Comparison of ENCODE assay signal across 10 cellular contexts in the genomic region with DNA sequence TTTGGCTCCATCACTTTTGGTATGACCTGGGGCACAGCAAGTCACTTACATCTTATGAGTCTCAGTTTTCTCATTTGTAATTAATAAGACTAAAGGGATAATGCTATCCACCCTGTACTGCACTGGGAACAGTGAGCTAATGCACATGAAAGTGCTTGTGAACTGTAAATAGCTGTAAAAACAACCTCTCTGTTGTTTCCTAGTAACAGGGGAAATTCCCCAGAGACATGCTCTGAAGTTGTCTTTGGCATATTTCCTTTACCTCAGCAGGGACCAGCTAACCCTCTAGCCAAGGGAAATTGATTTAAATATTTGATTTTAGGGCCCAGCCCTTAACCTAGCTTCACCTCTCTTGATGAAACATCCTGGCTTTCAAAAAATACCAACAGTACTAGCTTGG. TPM values are rescaled to one million over a fixed set of nuclear protein-coding genes. Genes with fewer than 3 reads are reported as not detected.
A peak's percentile ranks its signal among the peaks of the same experiment; 100 is the strongest.
DNase-seq lines count a peak whose midpoint lies in the region; ATAC-seq, FAIRE-seq and TF ChIP-seq lines count a peak whose summit lies in the region.
"Had no signal": no experiment of that assay in that cellular context is flagged by ENCODE, and none has a peak within 500 bp of the region (broad histone marks: within the 10 kb centered on the region; RNA-seq: fewer than 3 reads in every experiment).

No MANE protein-coding gene starts in this region.

- DNase-seq in A673 (ENCODE audit: low spot score) = peak; percentile 11
- no peak for DNase-seq in activated CD8-positive, alpha-beta T cell treated with anti-CD3 and anti-CD28 coated beads for 36 hours
- no peak for DNase-seq in progenitor cell of endocrine pancreas (ENCODE audit: low spot score, unreplicated experiment)
- no peak for DNase-seq in esophagus squamous epithelium (lab: John Stamatoyannopoulos, UW)
- no peak for DNase-seq in small intestine
- DNase-seq in neuronal stem cell (ENCODE audit: low spot score) = no peak
- DNase-seq: activated CD4-positive, alpha-beta T cell treated with anti-CD3 and anti-CD28 coated beads for 1 hour had no signal

- ATAC-seq in GM18858 (IDR thresholded peaks at IDR 0.05; ENCODE audit: unreplicated experiment) (peak; percentile 66), HG02884 (IDR thresholded peaks at IDR 0.05; ENCODE audit: unreplicated experiment) (peak; percentile 71)
- peak; percentile 79 for ATAC-seq in activated CD8-positive, alpha-beta T cell treated with anti-CD3 and anti-CD28 coated beads for 36 hours
- ATAC-seq: K562 had no signal

- no peak overlapping the region for H3K4me3 Mint-ChIP-seq in activated CD8-positive, alpha-beta T cell treated with anti-CD3 and anti-CD28 coated beads for 36 hours
- no peak overlapping the region for H3K4me3 Mint-ChIP-seq in progenitor cell of endocrine pancreas (ENCODE audit: low read depth)

- no peak overlapping the region for H3K23ac ChIP-seq in neuronal stem cell (ENCODE audit: low read depth, low read length, poor library complexity)

- no peaks in the 10 kb centered on the region for H3K36me3 ChIP-seq in A673 (ENCODE audit: insufficient read depth, low read length, poor library complexity, severe bottlenecking)
- no peaks in the 10 kb centered on the region for H3K36me3 ChIP-seq in esophagus squamous epithelium
- H3K36me3 ChIP-seq in small intestine (ENCODE audit: control insufficient read depth in 2 of 2, insufficient read depth in 2 of 2, low read length in 2 of 2) = no peaks in the 10 kb centered on the region
- no peaks in the 10 kb centered on the region for H3K36me3 ChIP-seq in neuronal stem cell (replicated peaks in 1 of 2; ENCODE audit: control insufficient read depth in 2 of 2, insufficient read depth in 2 of 2, low read length in 2 of 2)

- no peak for TF ChIP-seq POLR2A in esophagus squamous epithelium (IDR thresholded peaks at IDR 0.05)

- H4K8ac ChIP-seq in neuronal stem cell (ENCODE audit: low read depth, low read length) = no peak overlapping the region

- H3K14ac ChIP-seq in neuronal stem cell (ENCODE audit: low read length) = no peak overlapping the region

- no peak overlapping the region for H3K4me2 ChIP-seq in neuronal stem cell (ENCODE audit: insufficient read depth, low read length, poor library complexity, severe bottlenecking)

- no peaks in the 10 kb centered on the region for H3K27me3 Mint-ChIP-seq in activated CD8-positive, alpha-beta T cell treated with anti-CD3 and anti-CD28 coated beads for 36 hours
- H3K27me3 Mint-ChIP-seq in progenitor cell of endocrine pancreas = no peaks in the 10 kb centered on the region

- peaks cover 7% of the 10 kb centered on the region for H3K9me3 Mint-ChIP-seq in activated CD8-positive, alpha-beta T cell treated with anti-CD3 and anti-CD28 coated beads for 36 hours
- peaks cover 25% of the 10 kb centered on the region for H3K9me3 Mint-ChIP-seq in progenitor cell of endocrine pancreas (ENCODE audit: low read depth)

- H4K91ac ChIP-seq in neuronal stem cell (ENCODE audit: low read depth, low read length, poor library complexity) = no peak overlapping the region

- peaks cover 51% of the 10 kb centered on the region for H3K4me1 Mint-ChIP-seq in activated CD8-positive, alpha-beta T cell treated with anti-CD3 and anti-CD28 coated beads for 36 hours (ENCODE audit: low read depth)
- H3K4me1 Mint-ChIP-seq in progenitor cell of endocrine pancreas (ENCODE audit: low read depth) = no peaks in the 10 kb centered on the region

- no peak overlapping the region for H3K9ac ChIP-seq in neuronal stem cell (ENCODE audit: low read depth, low read length, poor library complexity)

- intact Hi-C loops in A673 (cut with micrococcal nuclease; ENCODE audit: unreplicated experiment) (no loop called here), esophagus squamous epithelium (cut with DNase I) (no loop called here)
- intact Hi-C loops in activated CD8-positive, alpha-beta T cell treated with anti-CD3 and anti-CD28 coated beads for 36 hours (cut with micrococcal nuclease) = no loop called here

- no peak overlapping the region for H2BK12ac ChIP-seq in neuronal stem cell (ENCODE audit: low read length)

- H3K18ac ChIP-seq in neuronal stem cell (ENCODE audit: low read length) = no peak overlapping the region

- no peak overlapping the region for H3K4ac ChIP-seq in neuronal stem cell (ENCODE audit: low read length)

- no TSS peak for BruUV-seq in A673 (replicated peaks; lab: Mats Ljungman, UMichigan)

- H2BK15ac ChIP-seq in neuronal stem cell (ENCODE audit: low read length) = no peak overlapping the region

- no peak for FAIRE-seq in small intestine (lab: Jason Lieb, UNC)
- FAIRE-seq: K562 had no signal

- H3K27ac Mint-ChIP-seq in activated CD8-positive, alpha-beta T cell treated with anti-CD3 and anti-CD28 coated beads for 36 hours = peak overlapping the region; percentile 64
- H3K27ac Mint-ChIP-seq in progenitor cell of endocrine pancreas = no peak overlapping the region

- no peaks in the 10 kb centered on the region for H3K79me1 ChIP-seq in neuronal stem cell (ENCODE audit: low read depth, low read length)

- H2AK5ac ChIP-seq in neuronal stem cell (ENCODE audit: low read depth, low read length) = no peak overlapping the region

- H3K9me3 ChIP-seq in A673 (ENCODE audit: low read depth, low read length, poor library complexity, severe bottlenecking) (no peaks in the 10 kb centered on the region), esophagus squamous epithelium (no peaks in the 10 kb centered on the region), small intestine (ENCODE audit: control insufficient read depth, low read depth) (no peaks in the 10 kb centered on the region), neuronal stem cell (replicated peaks in 1 of 2; ENCODE audit: control insufficient read depth in 2 of 2, insufficient read depth in 1 of 2, low read depth in 1 of 2, low read length in 2 of 2) (no peaks in the 10 kb centered on the region)

- H3K36me3 Mint-ChIP-seq in activated CD8-positive, alpha-beta T cell treated with anti-CD3 and anti-CD28 coated beads for 36 hours (ENCODE audit: low read depth) = no peaks in the 10 kb centered on the region
- H3K36me3 Mint-ChIP-seq in progenitor cell of endocrine pancreas (ENCODE audit: insufficient read depth) = no peaks in the 10 kb centered on the region

- CTCF ChIA-PET in A673 (lab: Charles Lee) = no interaction called here
- CTCF ChIA-PET in activated CD8-positive, alpha-beta T cell treated with anti-CD3 and anti-CD28 coated beads for 36 hours (lab: Charles Lee) = interaction anchor here (1.0 kb wide), 1 partner anchor 37 kb away, joined by 3 read pairs; no protein-coding TSS in a partner anchor

- H2BK5ac ChIP-seq in neuronal stem cell (ENCODE audit: low read length) = no peak overlapping the region

- H3K4me1 ChIP-seq in A673 (ENCODE audit: insufficient read depth, low read length, poor library complexity, severe bottlenecking) (no peaks in the 10 kb centered on the region), esophagus squamous epithelium (peaks cover 0 to 9% (median 0%) of the 10 kb centered on the region in 3 donors), small intestine (ENCODE audit: control insufficient read depth in 2 of 2, insufficient read depth in 1 of 2, low read depth in 1 of 2, low read length in 1 of 2) (no peaks in the 10 kb centered on the region), neuronal stem cell (ENCODE audit: control insufficient read depth in 2 of 2, insufficient read depth in 1 of 2, low read depth in 1 of 2, low read length in 2 of 2) (no peaks in the 10 kb centered on the region)

- TF ChIP-seq CTCF in A673 (conservative IDR thresholded peaks at IDR 0.05; ENCODE audit: low read depth, low read length) = no peak
- TF ChIP-seq CTCF in activated CD8-positive, alpha-beta T cell treated with anti-CD3 and anti-CD28 coated beads for 36 hours (IDR thresholded peaks at IDR 0.05) = no peak
- TF ChIP-seq CTCF in progenitor cell of endocrine pancreas (IDR thresholded peaks at IDR 0.05; ENCODE audit: unreplicated experiment) = no peak
- TF ChIP-seq CTCF in esophagus squamous epithelium (IDR thresholded peaks at IDR 0.05) = no peak

- H3K27me3 ChIP-seq in A673 (replicated peaks; ENCODE audit: insufficient read depth, low read depth, low read length, poor library complexity) = no peaks in the 10 kb centered on the region
- no peaks in the 10 kb centered on the region for H3K27me3 ChIP-seq in esophagus squamous epithelium
- H3K27me3 ChIP-seq in small intestine (ENCODE audit: control insufficient read depth in 2 of 2, insufficient read depth in 2 of 2, low read length in 2 of 2) = no peaks in the 10 kb centered on the region
- no peaks in the 10 kb centered on the region for H3K27me3 ChIP-seq in neuronal stem cell (ENCODE audit: control insufficient read depth in 3 of 3, insufficient read depth in 3 of 3, low read depth in 1 of 3, low read length in 3 of 3)

- H2AFZ ChIP-seq in neuronal stem cell (ENCODE audit: low read length) = no peak overlapping the region

- POLR2A ChIA-PET in A673 (lab: Charles Lee; ENCODE audit: low non-redundant PET) = no interaction called here
- POLR2A ChIA-PET in activated CD8-positive, alpha-beta T cell treated with anti-CD3 and anti-CD28 coated beads for 36 hours (lab: Charles Lee) = no interaction called here

- H3K27ac ChIP-seq in A673 (ENCODE audit: low read depth, low read length, poor library complexity, severe bottlenecking) = no peak overlapping the region
- no peak overlapping the region for H3K27ac ChIP-seq in esophagus squamous epithelium
- H3K27ac ChIP-seq in small intestine (ENCODE audit: low read depth in 1 of 2, low read length in 1 of 2) = no peak overlapping the region
- H3K27ac ChIP-seq in neuronal stem cell (replicated peaks; ENCODE audit: low read length) = no peak overlapping the region

- H2BK120ac ChIP-seq in neuronal stem cell (ENCODE audit: low read depth, low read length) = no peak overlapping the region

- H3K4me3 ChIP-seq in A673 (ENCODE audit: low read depth, low read length, poor library complexity, severe bottlenecking) (no peak overlapping the region), esophagus squamous epithelium (no peak overlapping the region), small intestine (ENCODE audit: low read depth in 1 of 2, low read length in 2 of 2) (no peak overlapping the region), neuronal stem cell (ENCODE audit: low read length in 2 of 2) (no peak overlapping the region)
- H3K4me3 ChIP-seq: K562 had no signal

RNA-seq across cellular contexts. Expression of a gene that starts 6.1 kb away (rescaled TPM):
- total RNA-seq in A673 (2021) (2.1 TPM in 2 replicates), progenitor cell of endocrine pancreas (0.09 TPM in 1 of 2 replicates, not detected in the other), esophagus squamous epithelium (1 to 10 TPM in 1 of 4 donors, under 1 TPM in 3; 0.26 to 4.8 (median 0.85) TPM)
- under 1 TPM; 0.29 to 0.45 TPM for total RNA-seq in activated CD8-positive, alpha-beta T cell treated with anti-CD3 and anti-CD28 coated beads for 36 hours
- 1 to 10 TPM in 1 of 3 donors, under 1 TPM in 1, not detected in 1; 0.79 to 1.1 TPM for polyA plus RNA-seq in small intestine
- polyA plus RNA-seq in neuronal stem cell (2013, experiment 1 of 2) = 0.07 TPM
- polyA plus RNA-seq in neuronal stem cell (2013, experiment 2 of 2) = 0.06 TPM
- polyA plus RNA-seq: K562 had no signal
